15 cellular contexts compared by ENCODE assay signal in genomic region chr3:146682176-146682575, GRCh38.
DNase-seq lines count a peak whose midpoint lies in the region; TF ChIP-seq lines count a peak whose summit lies in the region.
"Had no signal": no experiment of that assay in that cellular context is flagged by ENCODE, and none has a peak within 500 bp of the region (broad histone marks: within the 10 kb centered on the region; RNA-seq: fewer than 3 reads in every experiment).

No MANE protein-coding gene starts in this region.

- no peak overlapping the region for H3K27ac ChIP-seq in GM23248

- H3K4me3 ChIP-seq in GM23248: no peak overlapping the region
- no peak overlapping the region for H3K4me3 ChIP-seq in fibroblast of the aortic adventitia (ENCODE audit: low read depth, low read length)
- H3K4me3 ChIP-seq: mucosa of descending colon had no signal

- no peak overlapping the region; the same call in 1 of the 2 replicates for H2AFZ ChIP-seq in GM23248

- no peak for TF ChIP-seq CTCF in fibroblast of the aortic adventitia (IDR thresholded peaks at IDR 0.05; ENCODE audit: insufficient read depth, low read length)

- no peak overlapping the region for H3K9ac ChIP-seq in GM23248

- H3K27me3 ChIP-seq in GM23248 (replicated peaks; ENCODE audit: insufficient read depth): no peaks in the 10 kb centered on the region

- in situ Hi-C loops in GM23248 (cut with MboI): no loop called here

- DNase-seq in GM23248 (peak; percentile 46), NCI-H146 treated with DMSO at 0.1 percent for 48 hours (lab: John Stamatoyannopoulos, UW; ENCODE audit: unreplicated experiment) (peak; percentile 90), SHP77 (lab: John Stamatoyannopoulos, UW) (peak; percentile 55 to 75), fibroblast of the aortic adventitia (ENCODE audit: low read depth) (peak; percentile 25), NCI-H2107 (lab: John Stamatoyannopoulos, UW) (no peak), UCSD-AML1 (lab: John Stamatoyannopoulos, UW; ENCODE audit: unreplicated experiment) (no peak), NCI-H187 treated with DMSO at 0.1 percent for 48 hours (lab: John Stamatoyannopoulos, UW) (no peak), activated gamma-delta T cell (lab: John Stamatoyannopoulos, UW) (no peak)
- DNase-seq: activated B cell treated with CpG ODN at 0.5 μM for 24 hours; effector CD4-positive, alpha-beta T cell; left colon; mucosa of descending colon; NCI-H226; occipital lobe; T-helper 1 cell had no signal

- no peaks in the 10 kb centered on the region for H3K9me3 ChIP-seq in GM23248 (ENCODE audit: low read depth)
- H3K9me3 ChIP-seq: mucosa of descending colon had no signal

- no peaks in the 10 kb centered on the region for H3F3A ChIP-seq in GM23248 (ENCODE audit: insufficient read depth)

- 7 to 9% methylated on average over 5 of the region's 5 CpGs for WGBS in GM23248 (ENCODE audit: low coverage in 1 of 2, low lambda C conversion rate in 2 of 2, missing lambda C conversion rate in 2 of 2), 2 experiments

- H3K79me2 ChIP-seq in GM23248 (ENCODE audit: insufficient read depth): no peaks in the 10 kb centered on the region

- H4K20me1 ChIP-seq in GM23248 (ENCODE audit: insufficient read depth): no peaks in the 10 kb centered on the region

- 0 out of 2 replicates have a peak, but pooled peaks cover 4% of the 10 kb centered on the region for H3K4me1 ChIP-seq in GM23248 (ENCODE audit: insufficient read depth)

- H3K9me2 ChIP-seq in GM23248 (ENCODE audit: insufficient read depth): no peaks in the 10 kb centered on the region

- H3K4me2 ChIP-seq in GM23248 (ENCODE audit: unreplicated experiment): no peak overlapping the region

- H3K36me3 ChIP-seq in GM23248 (ENCODE audit: low read depth): no peaks in the 10 kb centered on the region

Comparison
In these comparisons a context has a peak if more than half of its experiments do, and no peak if none do; other contexts are left out.
1. DNase-seq: peak in GM23248 (single experiment), NCI-H146 treated with DMSO at 0.1 percent for 48 hours (single experiment), SHP77 (2 of 2) and fibroblast of the aortic adventitia (single experiment); none in NCI-H2107 (single experiment), UCSD-AML1 (single experiment), NCI-H187 treated with DMSO at 0.1 percent for 48 hours (single experiment) and activated gamma-delta T cell (single experiment).